32 cellular contexts compared by ENCODE assay signal in genomic region chr17:75631353-75631752, GRCh38. TPM values are rescaled to one million over a fixed set of nuclear protein-coding genes. Genes with fewer than 3 reads are reported as not detected.
"Had no signal": no experiment of that assay in that cellular context is flagged by ENCODE, and none has a peak within 500 bp of the region (broad histone marks: within the 10 kb centered on the region; RNA-seq: fewer than 3 reads in every experiment).

No MANE protein-coding gene starts in this region.

- H3K36me3 Mint-ChIP-seq: activated naive CD8-positive, alpha-beta T cell; WTC11 had no signal

- H3K36me3 ChIP-seq: brain microvascular endothelial cell had no signal

- FAIRE-seq: astrocyte, colon had no signal

- H3K9me3 ChIP-seq: esophagus muscularis mucosa, gastrocnemius medialis had no signal

- ATAC-seq: activated T-cell treated with anti-CD3 and anti-CD28 coated beads, Interleukin-2, amount 50 U/mL, for 4 hours; activated T-helper 17 cell treated with anti-CD3 and anti-CD28 coated beads, Interleukin-2, amount 50 U/mL, for 72 hours; effector memory CD8-positive, alpha-beta T cell; foreskin keratinocyte; gastrocnemius medialis; WTC11 had no signal

- H3K4me3 ChIP-seq: esophagus muscularis mucosa, gastrocnemius medialis had no signal

- H3K27me3 ChIP-seq: brain microvascular endothelial cell, esophagus muscularis mucosa, foreskin keratinocyte, gastrocnemius medialis had no signal

- H3K27ac Mint-ChIP-seq: activated CD4-positive, alpha-beta memory T cell treated with anti-CD3 and anti-CD28 coated beads, Interleukin-2, amount 10 ng/mL, durations not matched to agents 7 days and 5 days; activated CD4-positive, alpha-beta T cell treated with anti-CD3 and anti-CD28 coated beads, Interleukin-2, amount 10 ng/mL, durations not matched to agents 7 days and 5 days; activated naive CD8-positive, alpha-beta T cell; activated T-helper 17 cell treated with anti-CD3 and anti-CD28 coated beads, Interleukin-2, amount 50 U/mL, for 72 hours; effector memory CD8-positive, alpha-beta T cell; WTC11 had no signal

- H3K27me3 Mint-ChIP-seq: activated CD4-positive, alpha-beta memory T cell treated with anti-CD3 and anti-CD28 coated beads, Interleukin-2, amount 10 ng/mL, durations not matched to agents 7 days and 5 days; activated CD4-positive, alpha-beta T cell treated with anti-CD3 and anti-CD28 coated beads, Interleukin-2, amount 10 ng/mL, durations not matched to agents 7 days and 5 days; activated naive CD8-positive, alpha-beta T cell; activated T-helper 17 cell treated with anti-CD3 and anti-CD28 coated beads, Interleukin-2, amount 50 U/mL, for 72 hours; effector memory CD8-positive, alpha-beta T cell had no signal

- H3K27ac ChIP-seq: brain microvascular endothelial cell, esophagus muscularis mucosa, foreskin keratinocyte, gastrocnemius medialis, VCaP had no signal

- H3K4me3 Mint-ChIP-seq: activated CD4-positive, alpha-beta memory T cell treated with anti-CD3 and anti-CD28 coated beads, Interleukin-2, amount 10 ng/mL, durations not matched to agents 7 days and 5 days; activated CD4-positive, alpha-beta T cell treated with anti-CD3 and anti-CD28 coated beads, Interleukin-2, amount 10 ng/mL, durations not matched to agents 7 days and 5 days; activated naive CD8-positive, alpha-beta T cell; activated T-cell treated with anti-CD3 and anti-CD28 coated beads, Interleukin-2, amount 50 U/mL, for 4 hours; activated T-helper 17 cell treated with anti-CD3 and anti-CD28 coated beads, Interleukin-2, amount 50 U/mL, for 72 hours; effector memory CD8-positive, alpha-beta T cell; WTC11 had no signal

- H3K4me1 Mint-ChIP-seq: activated CD4-positive, alpha-beta memory T cell treated with anti-CD3 and anti-CD28 coated beads, Interleukin-2, amount 10 ng/mL, durations not matched to agents 7 days and 5 days; activated T-helper 17 cell treated with anti-CD3 and anti-CD28 coated beads, Interleukin-2, amount 50 U/mL, for 72 hours had no signal

- DNase-seq: activated CD4-positive, alpha-beta memory T cell treated with anti-CD3 and anti-CD28 coated beads, Interleukin-2, amount 10 ng/mL, durations not matched to agents 7 days and 5 days; activated CD4-positive, alpha-beta T cell treated with anti-CD3 and anti-CD28 coated beads for 1 hour; activated CD4-positive, alpha-beta T cell treated with anti-CD3 and anti-CD28 coated beads for 4 hours; activated CD4-positive, alpha-beta T cell treated with anti-CD3 and anti-CD28 coated beads, Interleukin-2, amount 10 ng/mL, durations not matched to agents 7 days and 5 days; activated CD4-positive, alpha-beta T cell treated with anti-CD3 and anti-CD28 coated beads, Interleukin-2, amount 50 U/mL, for 4 hours; activated effector memory CD4-positive, alpha-beta T cell treated with Interleukin-2 at 50 U/mL for 16 hours; activated gamma-delta T cell treated with Interleukin-2 at 50 U/mL for 16 hours; activated naive CD4-positive, alpha-beta T cell treated with anti-CD3 and anti-CD28 coated beads, Interleukin-2, amount 50 U/mL, for 16 hours; activated naive CD4-positive, alpha-beta T cell treated with Interleukin-2 at 50 U/mL for 16 hours; activated T-cell treated with anti-CD3 and anti-CD28 coated beads, Interleukin-2, amount 50 U/mL, for 4 hours; amniotic stem cell; anterior cingulate cortex; brain microvascular endothelial cell; caudate nucleus; cortex of kidney; dermis blood vessel endothelial cell; effector CD4-positive, alpha-beta T cell; effector memory CD8-positive, alpha-beta T cell; erythroblast; foreskin keratinocyte; gastrocnemius medialis; glutamatergic neuron; T-helper 1 cell; T-helper 2 cell had no signal

RNA-seq across cellular contexts. Expression of gene SMIM5, which starts 1.9 kb away (rescaled TPM):
- total RNA-seq: activated CD4-positive, alpha-beta memory T cell treated with anti-CD3 and anti-CD28 coated beads, Interleukin-2, amount 10 ng/mL, durations not matched to agents 7 days and 5 days; chondrocyte; dermis blood vessel endothelial cell; foreskin keratinocyte; WTC11 had no signal
